1 cellular context compared by ENCODE assay signal in the genomic region with DNA sequence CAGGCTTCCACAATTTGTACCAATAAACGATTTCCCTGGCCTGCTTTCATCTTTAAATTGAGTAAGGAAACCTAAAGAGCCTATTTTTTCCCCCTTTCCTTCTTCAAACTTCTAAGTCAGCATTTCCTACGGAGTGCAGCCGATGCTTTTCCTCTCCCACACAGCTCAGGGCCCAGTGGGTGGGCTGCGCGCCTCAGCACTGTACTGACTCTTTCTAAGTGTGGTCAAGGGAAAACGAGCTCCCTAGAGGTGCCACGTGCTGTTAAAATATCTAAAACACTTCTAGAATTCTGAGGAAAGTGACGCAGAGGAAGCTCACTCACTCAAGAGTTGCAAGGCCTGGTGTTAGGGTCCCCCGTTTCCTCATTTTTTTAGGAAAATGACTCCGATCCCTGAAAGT.
TF ChIP-seq lines count a peak whose summit lies in the region.

No MANE protein-coding gene starts in this region.

TF ChIP-seq in IMR-90, 13 proteins besides CTCF, POLR2A, EP300 and RAD21:
- TF ChIP-seq RFX5 (IDR thresholded peaks at IDR 0.05; ENCODE audit: low read depth, low read length): no peak
- no peak for TF ChIP-seq RCOR1 (IDR thresholded peaks at IDR 0.05; ENCODE audit: insufficient replicate concordance, low read length)
- TF ChIP-seq MAFK (IDR thresholded peaks at IDR 0.05; ENCODE audit: low read depth, low read length): 0 out of 2 replicates have a peak, but pooled peaks have one; percentile 5
- no peak for TF ChIP-seq SMC3 (IDR thresholded peaks at IDR 0.05; ENCODE audit: low read depth, low read length)
- TF ChIP-seq MXI1 (IDR thresholded peaks at IDR 0.05; ENCODE audit: borderline replicate concordance, low read depth, low read length): no peak
- no peak for TF ChIP-seq NFE2L2 (IDR thresholded peaks at IDR 0.05; ENCODE audit: low read depth, low read length)
- TF ChIP-seq MAZ (IDR thresholded peaks at IDR 0.05; ENCODE audit: borderline replicate concordance, low read depth, low read length): no peak
- TF ChIP-seq CHD1 (IDR thresholded peaks at IDR 0.05; ENCODE audit: low read depth, low read length): no peak
- TF ChIP-seq, protein P1, sequence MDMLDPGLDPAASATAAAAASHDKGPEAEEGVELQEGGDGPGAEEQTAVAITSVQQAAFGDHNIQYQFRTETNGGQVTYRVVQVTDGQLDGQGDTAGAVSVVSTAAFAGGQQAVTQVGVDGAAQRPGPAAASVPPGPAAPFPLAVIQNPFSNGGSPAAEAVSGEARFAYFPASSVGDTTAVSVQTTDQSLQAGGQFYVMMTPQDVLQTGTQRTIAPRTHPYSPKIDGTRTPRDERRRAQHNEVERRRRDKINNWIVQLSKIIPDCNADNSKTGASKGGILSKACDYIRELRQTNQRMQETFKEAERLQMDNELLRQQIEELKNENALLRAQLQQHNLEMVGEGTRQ (IDR thresholded peaks at IDR 0.05; ENCODE audit: low read depth, low read length): no peak
